ENCODE assay signal across 37 cellular contexts in the genomic region with DNA sequence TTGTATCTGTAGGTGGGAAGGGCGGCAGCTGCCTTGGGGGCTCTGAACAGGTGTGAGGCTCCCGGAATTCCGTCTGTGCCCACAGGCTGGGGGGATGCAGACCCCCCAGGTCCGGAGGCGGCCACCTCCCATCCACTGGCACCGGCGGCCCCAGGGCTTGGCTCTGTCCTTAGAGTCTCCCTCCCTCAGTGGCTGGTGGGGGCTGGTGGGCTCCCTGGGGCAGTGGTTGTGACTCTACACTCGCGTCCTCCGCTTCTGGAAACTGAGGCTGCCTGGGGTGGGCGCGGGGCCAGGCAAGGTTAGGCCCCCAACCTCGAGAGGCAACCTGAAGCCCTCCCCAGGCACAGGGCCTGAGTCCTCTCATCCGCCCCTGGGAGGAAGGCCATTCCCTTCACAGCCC.
"Had no signal": no experiment of that assay in that cellular context is flagged by ENCODE, and none has a peak within 500 bp of the region (broad histone marks: within the 10 kb centered on the region; RNA-seq: fewer than 3 reads in every experiment).

No MANE protein-coding gene starts in this region.

- H3K4me1 Mint-ChIP-seq: activated naive CD4-positive, alpha-beta T cell treated with anti-CD3 and anti-CD28 coated beads, Interleukin-2, amount 10 ng/mL, durations not matched to agents 7 days and 5 days; activated naive CD4-positive, alpha-beta T cell treated with anti-CD3 and anti-CD28 coated beads, Interleukin-2, amount 50 U/mL, for 24 hours; activated naive CD8-positive, alpha-beta T cell treated with anti-CD3 and anti-CD28 coated beads for 36 hours; activated naive CD8-positive, alpha-beta T cell treated with anti-CD3 and anti-CD28 coated beads, Interleukin-2, amount 10 ng/mL, durations not matched to agents 7 days and 5 days; activated naive CD8-positive, alpha-beta T cell treated with anti-CD3 and anti-CD28 coated beads, Interleukin-2, amount 50 U/mL, for 24 hours; activated T-helper 17 cell treated with anti-CD3 and anti-CD28 coated beads, Interleukin-2, amount 50 U/mL, for 72 hours; central memory CD8-positive, alpha-beta T cell had no signal

- H3K4me1 ChIP-seq: adrenal gland, ascending aorta, body of pancreas, breast epithelium had no signal

- DNase-seq: activated effector memory CD4-positive, alpha-beta T cell treated with anti-CD3 and anti-CD28 coated beads, Interleukin-2, amount 50 U/mL, for 16 hours; activated effector memory CD4-positive, alpha-beta T cell treated with Interleukin-2 at 50 U/mL for 16 hours; activated gamma-delta T cell; activated gamma-delta T cell treated with Interleukin-2 at 50 U/mL for 16 hours; activated naive CD4-positive, alpha-beta T cell; activated naive CD4-positive, alpha-beta T cell treated with anti-CD3 and anti-CD28 coated beads for 36 hours; activated naive CD4-positive, alpha-beta T cell treated with anti-CD3 and anti-CD28 coated beads, Interleukin-2, amount 10 ng/mL, durations not matched to agents 7 days and 5 days; activated naive CD4-positive, alpha-beta T cell treated with anti-CD3 and anti-CD28 coated beads, Interleukin-2, amount 50 U/mL, for 16 hours; activated naive CD4-positive, alpha-beta T cell treated with Interleukin-2 at 50 U/mL for 16 hours; activated naive CD8-positive, alpha-beta T cell treated with anti-CD3 and anti-CD28 coated beads for 36 hours; activated naive CD8-positive, alpha-beta T cell treated with anti-CD3 and anti-CD28 coated beads, Interleukin-2, amount 10 ng/mL, durations not matched to agents 7 days and 5 days; activated naive CD8-positive, alpha-beta T cell treated with anti-CD3 and anti-CD28 coated beads, Interleukin-2, amount 50 U/mL, for 24 hours; activated T-cell treated with anti-CD3 and anti-CD28 coated beads for 4 hours; activated T-cell treated with anti-CD3 and anti-CD28 coated beads, Interleukin-2, amount 50 U/mL, for 1 hour; activated T-cell treated with anti-CD3 and anti-CD28 coated beads, Interleukin-2, amount 50 U/mL, for 24 hours; activated T-cell treated with anti-CD3 and anti-CD28 coated beads, Interleukin-2, amount 50 U/mL, for 4 hours; activated T-cell treated with anti-CD3 and anti-CD28 coated beads, Interleukin-2, amount 50 U/mL, for 48 hours; activated T-cell treated with anti-CD3 and anti-CD28 coated beads, Interleukin-2, amount 50 U/mL, for 72 hours; adrenal gland; amygdala; anterior cingulate cortex; aorta; body of pancreas; brain microvascular endothelial cell; caudate nucleus; central memory CD4-positive, alpha-beta T cell; cerebellar nuclear complex had no signal

- ATAC-seq: activated naive CD8-positive, alpha-beta T cell treated with anti-CD3 and anti-CD28 coated beads, Interleukin-2, amount 50 U/mL, for 24 hours; activated T-cell treated with anti-CD3 and anti-CD28 coated beads, Interleukin-2, amount 50 U/mL, for 4 hours; activated T-cell treated with anti-CD3 and anti-CD28 coated beads, Interleukin-2, amount 50 U/mL, for 72 hours; activated T-helper 17 cell treated with anti-CD3 and anti-CD28 coated beads, Interleukin-2, amount 50 U/mL, for 72 hours; body of pancreas had no signal

- H3K4me3 ChIP-seq: adrenal gland, ascending aorta, body of pancreas, breast epithelium, cardiac muscle cell had no signal

- H3K27me3 Mint-ChIP-seq: activated naive CD4-positive, alpha-beta T cell treated with anti-CD3 and anti-CD28 coated beads, Interleukin-2, amount 10 ng/mL, durations not matched to agents 7 days and 5 days; activated naive CD4-positive, alpha-beta T cell treated with anti-CD3 and anti-CD28 coated beads, Interleukin-2, amount 50 U/mL, for 24 hours; activated naive CD8-positive, alpha-beta T cell; activated naive CD8-positive, alpha-beta T cell treated with anti-CD3 and anti-CD28 coated beads for 36 hours; activated naive CD8-positive, alpha-beta T cell treated with anti-CD3 and anti-CD28 coated beads, Interleukin-2, amount 10 ng/mL, durations not matched to agents 7 days and 5 days; activated naive CD8-positive, alpha-beta T cell treated with anti-CD3 and anti-CD28 coated beads, Interleukin-2, amount 50 U/mL, for 24 hours; activated T-cell treated with anti-CD3 and anti-CD28 coated beads, Interleukin-2, amount 50 U/mL, for 24 hours; activated T-helper 17 cell treated with anti-CD3 and anti-CD28 coated beads, Interleukin-2, amount 50 U/mL, for 72 hours; brain had no signal

- H3K36me3 Mint-ChIP-seq: activated naive CD4-positive, alpha-beta T cell treated with anti-CD3 and anti-CD28 coated beads, Interleukin-2, amount 10 ng/mL, durations not matched to agents 7 days and 5 days; activated naive CD4-positive, alpha-beta T cell treated with anti-CD3 and anti-CD28 coated beads, Interleukin-2, amount 50 U/mL, for 24 hours; activated naive CD8-positive, alpha-beta T cell; activated naive CD8-positive, alpha-beta T cell treated with anti-CD3 and anti-CD28 coated beads for 36 hours; activated naive CD8-positive, alpha-beta T cell treated with anti-CD3 and anti-CD28 coated beads, Interleukin-2, amount 10 ng/mL, durations not matched to agents 7 days and 5 days; brain had no signal

- H3K9me3 Mint-ChIP-seq: activated naive CD4-positive, alpha-beta T cell treated with anti-CD3 and anti-CD28 coated beads for 36 hours; activated naive CD4-positive, alpha-beta T cell treated with anti-CD3 and anti-CD28 coated beads, Interleukin-2, amount 10 ng/mL, durations not matched to agents 7 days and 5 days; activated naive CD4-positive, alpha-beta T cell treated with anti-CD3 and anti-CD28 coated beads, Interleukin-2, amount 50 U/mL, for 24 hours; activated naive CD8-positive, alpha-beta T cell treated with anti-CD3 and anti-CD28 coated beads for 36 hours; activated naive CD8-positive, alpha-beta T cell treated with anti-CD3 and anti-CD28 coated beads, Interleukin-2, amount 10 ng/mL, durations not matched to agents 7 days and 5 days; activated naive CD8-positive, alpha-beta T cell treated with anti-CD3 and anti-CD28 coated beads, Interleukin-2, amount 50 U/mL, for 24 hours; activated T-cell treated with anti-CD3 and anti-CD28 coated beads, Interleukin-2, amount 50 U/mL, for 24 hours; activated T-cell treated with anti-CD3 and anti-CD28 coated beads, Interleukin-2, amount 50 U/mL, for 4 hours; activated T-cell treated with anti-CD3 and anti-CD28 coated beads, Interleukin-2, amount 50 U/mL, for 72 hours; activated T-helper 1 cell treated with anti-CD3 and anti-CD28 coated beads, Interleukin-12 subunit alpha, Interleukin-12 subunit beta, Interleukin-2, Interleukin-4 antibody, amounts not matched to agents 30 ng/mL and 10 ng/mL and 1 ng/mL, durations not matched to agents 14 hours and 24 hours and 36 hours; activated T-helper 17 cell treated with anti-CD3 and anti-CD28 coated beads, Interleukin-2, amount 50 U/mL, for 72 hours; activated T-helper 2 cell treated with anti-CD3 and anti-CD28 coated beads, Interferon-gamma antibody, Interleukin-2, Interleukin-4, amounts not matched to agents 10 μg/mL and 5 μg/mL and 100 μg/mL, durations not matched to agents 14 hours and 24 hours and 36 hours; central memory CD8-positive, alpha-beta T cell had no signal

- H3K27ac ChIP-seq: adrenal gland, ascending aorta, body of pancreas, brain microvascular endothelial cell, breast epithelium, cardiac muscle cell had no signal

- H3K4me3 Mint-ChIP-seq: activated naive CD4-positive, alpha-beta T cell treated with anti-CD3 and anti-CD28 coated beads for 36 hours; activated naive CD4-positive, alpha-beta T cell treated with anti-CD3 and anti-CD28 coated beads, Interleukin-2, amount 10 ng/mL, durations not matched to agents 7 days and 5 days; activated naive CD4-positive, alpha-beta T cell treated with anti-CD3 and anti-CD28 coated beads, Interleukin-2, amount 50 U/mL, for 24 hours; activated naive CD8-positive, alpha-beta T cell; activated naive CD8-positive, alpha-beta T cell treated with anti-CD3 and anti-CD28 coated beads for 36 hours; activated naive CD8-positive, alpha-beta T cell treated with anti-CD3 and anti-CD28 coated beads, Interleukin-2, amount 10 ng/mL, durations not matched to agents 7 days and 5 days; activated naive CD8-positive, alpha-beta T cell treated with anti-CD3 and anti-CD28 coated beads, Interleukin-2, amount 50 U/mL, for 24 hours; activated T-cell treated with anti-CD3 and anti-CD28 coated beads, Interleukin-2, amount 50 U/mL, for 24 hours; activated T-cell treated with anti-CD3 and anti-CD28 coated beads, Interleukin-2, amount 50 U/mL, for 4 hours; activated T-cell treated with anti-CD3 and anti-CD28 coated beads, Interleukin-2, amount 50 U/mL, for 72 hours; activated T-helper 1 cell treated with anti-CD3 and anti-CD28 coated beads, Interleukin-12 subunit alpha, Interleukin-12 subunit beta, Interleukin-2, Interleukin-4 antibody, amounts not matched to agents 30 ng/mL and 10 ng/mL and 1 ng/mL, durations not matched to agents 14 hours and 24 hours and 36 hours; activated T-helper 17 cell treated with anti-CD3 and anti-CD28 coated beads, Interleukin-2, amount 50 U/mL, for 72 hours; brain; central memory CD8-positive, alpha-beta T cell had no signal

- H3K36me3 ChIP-seq: adrenal gland, ascending aorta, brain microvascular endothelial cell, breast epithelium, cardiac muscle cell had no signal

- H3K27ac Mint-ChIP-seq: activated naive CD4-positive, alpha-beta T cell treated with anti-CD3 and anti-CD28 coated beads for 36 hours; activated naive CD4-positive, alpha-beta T cell treated with anti-CD3 and anti-CD28 coated beads, Interleukin-2, amount 10 ng/mL, durations not matched to agents 7 days and 5 days; activated naive CD4-positive, alpha-beta T cell treated with anti-CD3 and anti-CD28 coated beads, Interleukin-2, amount 50 U/mL, for 24 hours; activated naive CD8-positive, alpha-beta T cell; activated naive CD8-positive, alpha-beta T cell treated with anti-CD3 and anti-CD28 coated beads for 36 hours; activated naive CD8-positive, alpha-beta T cell treated with anti-CD3 and anti-CD28 coated beads, Interleukin-2, amount 10 ng/mL, durations not matched to agents 7 days and 5 days; activated naive CD8-positive, alpha-beta T cell treated with anti-CD3 and anti-CD28 coated beads, Interleukin-2, amount 50 U/mL, for 24 hours; activated T-cell treated with anti-CD3 and anti-CD28 coated beads, Interleukin-2, amount 50 U/mL, for 24 hours; activated T-cell treated with anti-CD3 and anti-CD28 coated beads, Interleukin-2, amount 50 U/mL, for 72 hours; activated T-helper 1 cell treated with anti-CD3 and anti-CD28 coated beads, Interleukin-12 subunit alpha, Interleukin-12 subunit beta, Interleukin-2, Interleukin-4 antibody, amounts not matched to agents 30 ng/mL and 10 ng/mL and 1 ng/mL, durations not matched to agents 14 hours and 24 hours and 36 hours; activated T-helper 17 cell treated with anti-CD3 and anti-CD28 coated beads, Interleukin-2, amount 50 U/mL, for 72 hours; activated T-helper 2 cell treated with anti-CD3 and anti-CD28 coated beads, Interferon-gamma antibody, Interleukin-2, Interleukin-4, amounts not matched to agents 10 μg/mL and 5 μg/mL and 100 μg/mL, durations not matched to agents 14 hours and 24 hours and 36 hours had no signal

- H3K9me3 ChIP-seq: adrenal gland, ascending aorta, body of pancreas, breast epithelium had no signal

- H3K27me3 ChIP-seq: adrenal gland, ascending aorta, brain microvascular endothelial cell, cardiac muscle cell had no signal
